ENCODE assay signal across 3 cellular contexts in the genomic region with DNA sequence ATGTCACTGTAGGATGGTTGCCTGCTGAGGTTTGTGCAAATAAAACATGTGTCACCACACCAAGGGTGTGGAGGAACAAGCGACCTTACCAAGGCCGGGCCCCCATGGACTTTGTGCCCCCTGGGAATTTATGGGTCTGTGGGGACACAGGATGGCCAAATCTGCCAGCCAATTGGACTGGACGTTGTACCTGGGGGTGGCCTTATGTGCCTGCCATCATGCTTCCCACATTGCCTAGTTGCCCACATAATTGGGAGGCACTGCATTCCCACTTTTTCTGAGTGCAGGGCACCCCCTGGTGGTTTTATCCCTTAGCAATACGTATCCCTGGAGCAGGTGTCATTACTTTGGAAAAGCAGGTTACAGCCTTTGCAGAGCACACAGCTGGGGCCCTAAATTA.
TF ChIP-seq lines count a peak whose summit lies in the region.

No MANE protein-coding gene starts in this region.

TF ChIP-seq in HEK293, 187 proteins besides CTCF, POLR2A, EP300 and RAD21:
- TF ChIP-seq ZBTB1 (tag by site-specific recombination; IDR thresholded peaks at IDR 0.05) = no peak
- no peak for TF ChIP-seq OVOL3 (tag by site-specific recombination; IDR thresholded peaks at IDR 0.05)
- no peak for TF ChIP-seq SCRT1 (tag by site-specific recombination; IDR thresholded peaks at IDR 0.05; ENCODE audit: borderline replicate concordance)
- TF ChIP-seq EGR2 (tag by site-specific recombination; IDR thresholded peaks at IDR 0.05; ENCODE audit: low read depth) = 0 out of 2 replicates have a peak, but pooled peaks have one; percentile 6
- TF ChIP-seq GLI2 (tag by site-specific recombination; IDR thresholded peaks at IDR 0.05; ENCODE audit: borderline replicate concordance, low read depth) = no peak
- peak; percentile 21; the same call in 1 of the 2 replicates for TF ChIP-seq ZNF654 (tag by site-specific recombination; IDR thresholded peaks at IDR 0.05; ENCODE audit: low read depth)

TF ChIP-seq in K562, 482 proteins besides CTCF, POLR2A, EP300 and RAD21:
- TF ChIP-seq, protein P1, sequence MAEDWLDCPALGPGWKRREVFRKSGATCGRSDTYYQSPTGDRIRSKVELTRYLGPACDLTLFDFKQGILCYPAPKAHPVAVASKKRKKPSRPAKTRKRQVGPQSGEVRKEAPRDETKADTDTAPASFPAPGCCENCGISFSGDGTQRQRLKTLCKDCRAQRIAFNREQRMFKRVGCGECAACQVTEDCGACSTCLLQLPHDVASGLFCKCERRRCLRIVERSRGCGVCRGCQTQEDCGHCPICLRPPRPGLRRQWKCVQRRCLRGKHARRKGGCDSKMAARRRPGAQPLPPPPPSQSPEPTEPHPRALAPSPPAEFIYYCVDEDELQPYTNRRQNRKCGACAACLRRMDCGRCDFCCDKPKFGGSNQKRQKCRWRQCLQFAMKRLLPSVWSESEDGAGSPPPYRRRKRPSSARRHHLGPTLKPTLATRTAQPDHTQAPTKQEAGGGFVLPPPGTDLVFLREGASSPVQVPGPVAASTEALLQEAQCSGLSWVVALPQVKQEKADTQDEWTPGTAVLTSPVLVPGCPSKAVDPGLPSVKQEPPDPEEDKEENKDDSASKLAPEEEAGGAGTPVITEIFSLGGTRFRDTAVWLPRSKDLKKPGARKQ (CRISPR knock-in tag; IDR thresholded peaks at IDR 0.05) = no peak
- TF ChIP-seq ZNF347 (CRISPR knock-in tag; IDR thresholded peaks at IDR 0.05; ENCODE audit: low read depth) (no peak), HDAC6 (IDR thresholded peaks at IDR 0.05; ENCODE audit: low read depth, low read length) (no peak), PHTF2 (CRISPR knock-in tag; IDR thresholded peaks at IDR 0.05) (no peak), ZFP30 (CRISPR knock-in tag; IDR thresholded peaks at IDR 0.05; ENCODE audit: borderline replicate concordance) (no peak), MECOM (CRISPR knock-in tag; IDR thresholded peaks at IDR 0.05) (no peak), CXXC5 (CRISPR knock-in tag; IDR thresholded peaks at IDR 0.05) (no peak), TCF7 (IDR thresholded peaks at IDR 0.05; ENCODE audit: borderline replicate concordance) (no peak), CBX3 (IDR thresholded peaks at IDR 0.05; ENCODE audit: borderline replicate concordance in 1 of 2, low read length in 2 of 2) (no peak)
- TF ChIP-seq, protein P2, sequence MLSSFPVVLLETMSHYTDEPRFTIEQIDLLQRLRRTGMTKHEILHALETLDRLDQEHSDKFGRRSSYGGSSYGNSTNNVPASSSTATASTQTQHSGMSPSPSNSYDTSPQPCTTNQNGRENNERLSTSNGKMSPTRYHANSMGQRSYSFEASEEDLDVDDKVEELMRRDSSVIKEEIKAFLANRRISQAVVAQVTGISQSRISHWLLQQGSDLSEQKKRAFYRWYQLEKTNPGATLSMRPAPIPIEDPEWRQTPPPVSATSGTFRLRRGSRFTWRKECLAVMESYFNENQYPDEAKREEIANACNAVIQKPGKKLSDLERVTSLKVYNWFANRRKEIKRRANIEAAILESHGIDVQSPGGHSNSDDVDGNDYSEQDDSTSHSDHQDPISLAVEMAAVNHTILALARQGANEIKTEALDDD (IDR thresholded peaks at IDR 0.05) = no peak

TF ChIP-seq in HepG2, 621 proteins besides CTCF, POLR2A, EP300 and RAD21:
- no peak for TF ChIP-seq HNRNPH1 (optimal IDR thresholded peaks at IDR 0.05; ENCODE audit: low read depth, low read length)
- TF ChIP-seq ZNF549 (CRISPR knock-in tag; IDR thresholded peaks at IDR 0.05) = no peak
- TF ChIP-seq HNF4G (IDR thresholded peaks at IDR 0.05; ENCODE audit: borderline replicate concordance, low read depth, low read length) = 0 out of 2 replicates have a peak, but pooled peaks have one; percentile 15
- TF ChIP-seq HNF4G (CRISPR knock-in tag; IDR thresholded peaks at IDR 0.05; ENCODE audit: borderline replicate concordance, low read depth) = no peak
- TF ChIP-seq ZKSCAN5 (CRISPR knock-in tag; IDR thresholded peaks at IDR 0.05) = no peak
- TF ChIP-seq HNF4A (CRISPR knock-in tag; IDR thresholded peaks at IDR 0.05) = peak; percentile 55
- TF ChIP-seq, protein P3, sequence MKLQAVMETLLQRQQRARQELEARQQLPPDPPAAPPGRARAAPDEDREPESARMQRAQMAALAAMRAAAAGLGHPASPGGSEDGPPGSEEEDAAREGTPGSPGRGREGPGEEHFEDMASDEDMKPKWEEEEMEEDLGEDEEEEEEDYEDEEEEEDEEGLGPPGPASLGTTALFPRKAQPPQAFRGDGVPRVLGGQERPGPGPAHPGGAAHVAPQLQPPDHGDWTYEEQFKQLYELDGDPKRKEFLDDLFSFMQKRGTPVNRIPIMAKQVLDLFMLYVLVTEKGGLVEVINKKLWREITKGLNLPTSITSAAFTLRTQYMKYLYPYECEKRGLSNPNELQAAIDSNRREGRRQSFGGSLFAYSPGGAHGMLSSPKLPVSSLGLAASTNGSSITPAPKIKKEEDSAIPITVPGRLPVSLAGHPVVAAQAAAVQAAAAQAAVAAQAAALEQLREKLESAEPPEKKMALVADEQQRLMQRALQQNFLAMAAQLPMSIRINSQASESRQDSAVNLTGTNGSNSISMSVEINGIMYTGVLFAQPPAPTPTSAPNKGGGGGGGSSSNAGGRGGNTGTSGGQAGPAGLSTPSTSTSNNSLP (IDR thresholded peaks at IDR 0.05; ENCODE audit: low read depth, low read length) = 0 out of 2 replicates have a peak, but pooled peaks have one; percentile 47
- peak; percentile 35 for TF ChIP-seq STAG1 (CRISPR knock-in tag; IDR thresholded peaks at IDR 0.05)
